Comparison of ENCODE assay signal across 2 cellular contexts in the genomic region with DNA sequence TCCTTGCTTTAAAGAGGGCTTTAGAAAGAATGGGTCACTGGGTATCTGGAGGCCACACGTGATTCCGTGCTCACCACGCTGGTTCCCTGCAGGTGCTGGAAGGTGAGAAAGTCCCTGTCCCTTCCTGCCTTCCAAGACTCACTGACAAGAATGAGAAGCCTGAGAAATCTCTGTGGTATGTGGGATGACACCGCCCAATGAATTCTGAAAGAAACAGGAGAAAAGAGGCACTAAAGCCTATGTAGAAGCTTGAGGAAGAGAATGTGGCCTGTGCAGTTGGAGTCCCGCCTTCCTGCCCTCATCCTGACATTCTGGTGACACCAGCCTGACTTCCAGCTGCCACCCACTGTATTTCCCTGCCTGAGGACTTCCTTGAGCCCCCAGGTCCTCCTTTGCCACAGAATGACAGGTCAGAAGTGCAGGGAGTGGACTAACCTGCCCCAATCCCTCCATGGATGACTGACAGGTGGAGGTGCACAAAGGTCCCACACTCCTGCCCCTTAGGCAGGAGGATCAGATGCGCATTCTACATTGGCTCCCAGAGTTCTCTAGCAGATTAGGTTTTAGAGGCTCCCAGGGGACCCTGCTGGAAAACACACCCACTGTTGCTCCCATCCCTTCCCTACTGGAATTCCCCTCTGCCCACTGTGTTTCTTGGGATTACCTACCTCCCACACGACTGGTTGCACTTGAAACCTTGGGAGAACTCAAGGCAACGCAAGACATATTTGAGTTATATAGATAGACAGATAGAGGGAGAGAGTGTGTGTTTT.
TF ChIP-seq lines count a peak whose summit lies in the region.

No MANE protein-coding gene starts in this region.

TF ChIP-seq in HCT116, 20 proteins besides CTCF, POLR2A, EP300 and RAD21:
- TF ChIP-seq FOSL1 (IDR thresholded peaks at IDR 0.05; ENCODE audit: low read depth) (no peak), SIN3A (IDR thresholded peaks at IDR 0.05; ENCODE audit: low read depth) (no peak), JUND (IDR thresholded peaks at IDR 0.05) (no peak), TCF7L2 (IDR thresholded peaks at IDR 0.05; ENCODE audit: borderline replicate concordance, extremely low read depth, insufficient read depth, insufficient read length) (no peak), REST (IDR thresholded peaks at IDR 0.05; ENCODE audit: low read depth) (no peak), CBX3 (IDR thresholded peaks at IDR 0.05; ENCODE audit: low read depth) (no peak)

TF ChIP-seq in GM12891, 5 proteins besides CTCF, POLR2A, EP300 and RAD21:
- TF ChIP-seq SPI1 (IDR thresholded peaks at IDR 0.05; ENCODE audit: low read depth, low read length) = no peak
- TF ChIP-seq POU2F2 (IDR thresholded peaks at IDR 0.05; ENCODE audit: low read depth, low read length) = no peak
- no peak for TF ChIP-seq POLR2AphosphoS5 (IDR thresholded peaks at IDR 0.05; ENCODE audit: low read depth, low read length)
- no peak for TF ChIP-seq TAF1 (IDR thresholded peaks at IDR 0.05; ENCODE audit: low read depth, low read length)
- TF ChIP-seq PAX5 (IDR thresholded peaks at IDR 0.05; ENCODE audit: insufficient read depth, low read length, severe bottlenecking) = no peak
